8 cellular contexts compared by ENCODE assay signal in the genomic region with DNA sequence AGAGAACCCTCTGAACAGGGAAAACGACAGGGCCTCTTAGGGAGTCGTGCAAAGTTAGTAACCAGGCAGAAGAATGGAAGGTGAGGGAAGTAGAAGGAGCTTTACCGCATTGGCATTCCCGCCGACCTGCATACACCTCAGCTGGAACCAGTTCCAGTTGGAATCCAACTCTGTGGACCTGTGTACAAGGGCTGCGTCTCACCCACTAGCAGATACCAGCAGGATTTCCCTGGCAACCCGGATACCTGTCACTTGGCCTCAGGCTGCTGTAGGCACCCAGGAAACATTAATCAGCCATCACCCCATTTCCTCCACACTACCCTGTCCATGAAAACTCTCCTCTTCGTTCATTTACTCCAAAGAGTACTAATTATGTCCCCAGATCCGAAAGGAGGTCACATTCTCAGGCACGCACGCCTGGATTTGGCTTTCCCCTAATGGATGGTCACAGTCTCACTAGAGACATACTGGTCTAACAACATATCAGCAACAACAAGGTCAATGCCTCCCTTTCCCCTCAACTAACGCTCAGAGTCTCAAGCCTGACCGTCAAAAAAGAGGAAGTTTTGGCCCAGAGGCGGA. TPM values are rescaled to one million over a fixed set of nuclear protein-coding genes. Genes with fewer than 3 reads are reported as not detected.
DNase-seq lines count a peak whose midpoint lies in the region; ATAC-seq, FAIRE-seq and TF ChIP-seq lines count a peak whose summit lies in the region.

No MANE protein-coding gene starts in this region.

- CTCF ChIA-PET in activated CD4-positive, alpha-beta T cell treated with anti-CD3 and anti-CD28 coated beads, Interleukin-2, amount 10 ng/mL, durations not matched to agents 7 days and 5 days (lab: Charles Lee): interaction anchor here (0.6 to 1.2 kb wide), 2 partner anchors 45 to 85 kb away, joined by 3 read pairs; no protein-coding TSS in a partner anchor
- CTCF ChIA-PET in activated CD4-positive, alpha-beta memory T cell treated with anti-CD3 and anti-CD28 coated beads, Interleukin-2, amount 10 ng/mL, durations not matched to agents 7 days and 5 days (lab: Charles Lee): interaction anchor here (0.8 to 4.8 kb wide), 2 partner anchors 39 to 73 kb away, joined by 3 to 33 read pairs; a partner anchor contains a TSS

- H3K36me3 ChIP-seq in keratinocyte (ENCODE audit: control insufficient read depth in 2 of 2, extremely low read depth in 1 of 2, insufficient read depth in 2 of 2, low read length in 2 of 2) (peaks cover 46 to 47% of the 10 kb centered on the region in 2 experiments), thyroid gland (peaks cover 30 to 37% of the 10 kb centered on the region in 2 donors)

- peaks cover 20% of the 10 kb centered on the region for H3K4me1 ChIP-seq in keratinocyte (ENCODE audit: control insufficient read depth, extremely low read depth, insufficient read depth, low read length)
- peaks cover 20 to 25% of the 10 kb centered on the region in 2 donors for H3K4me1 ChIP-seq in thyroid gland

- peak overlapping the region; percentile 92 for H3K4me3 Mint-ChIP-seq in activated CD4-positive, alpha-beta T cell treated with anti-CD3 and anti-CD28 coated beads, Interleukin-2, amount 10 ng/mL, durations not matched to agents 7 days and 5 days
- H3K4me3 Mint-ChIP-seq in activated CD4-positive, alpha-beta memory T cell treated with anti-CD3 and anti-CD28 coated beads, Interleukin-2, amount 10 ng/mL, durations not matched to agents 7 days and 5 days: peak overlapping the region; percentile 94

- TF ChIP-seq POLR2A in thyroid gland (IDR thresholded peaks at IDR 0.05): no peak

- no peaks in the 10 kb centered on the region for H3K9me3 ChIP-seq in keratinocyte (ENCODE audit: control insufficient read depth, low read depth, low read length)
- no peaks in the 10 kb centered on the region for H3K9me3 ChIP-seq in thyroid gland

- peaks cover 35% of the 10 kb centered on the region for H3K36me3 Mint-ChIP-seq in activated CD4-positive, alpha-beta T cell treated with anti-CD3 and anti-CD28 coated beads, Interleukin-2, amount 10 ng/mL, durations not matched to agents 7 days and 5 days (ENCODE audit: low read depth)
- peaks cover 36% of the 10 kb centered on the region for H3K36me3 Mint-ChIP-seq in activated CD4-positive, alpha-beta memory T cell treated with anti-CD3 and anti-CD28 coated beads, Interleukin-2, amount 10 ng/mL, durations not matched to agents 7 days and 5 days (ENCODE audit: low read depth)

- peak overlapping the region; percentile 97 for H3K4me2 ChIP-seq in keratinocyte (ENCODE audit: control insufficient read depth, extremely low read depth, insufficient read depth, low read depth, low read length)

- H3K27ac Mint-ChIP-seq in activated CD4-positive, alpha-beta T cell treated with anti-CD3 and anti-CD28 coated beads, Interleukin-2, amount 10 ng/mL, durations not matched to agents 7 days and 5 days: peak overlapping the region; percentile 100
- H3K27ac Mint-ChIP-seq in activated CD4-positive, alpha-beta memory T cell treated with anti-CD3 and anti-CD28 coated beads, Interleukin-2, amount 10 ng/mL, durations not matched to agents 7 days and 5 days: peak overlapping the region; percentile 98

- dilution Hi-C loops in keratinocyte (cut with MboI; ENCODE audit: extremely low pct_ligation_motif_present, low sequenced_read_pairs): no loop called here

- intact Hi-C loops in thyroid gland (cut with DNase I): loop anchor here (5.0 kb wide), 2 partner anchors 36 to 181 kb away; a partner anchor contains a TSS

- in situ Hi-C loops in GM13977 (cut with MboI; ENCODE audit: low pct_unique_long_range_greater_than_20kb, low sequenced_read_pairs, unreplicated experiment): no loop called here

- TF ChIP-seq CTCF in keratinocyte (optimal IDR thresholded peaks at IDR 0.05 in 1 of 3, IDR thresholded peaks at IDR 0.05 in 1 of 3, conservative IDR thresholded peaks at IDR 0.05 in 1 of 3; ENCODE audit: extremely low read depth in 1 of 3, insufficient read depth in 2 of 3, low read length in 3 of 3) (no peak), thyroid gland (IDR thresholded peaks at IDR 0.05) (no peak), GM13977 (IDR thresholded peaks at IDR 0.05; ENCODE audit: extremely low read depth, insufficient read depth, missing control alignments) (no peak)

- H3K9me3 Mint-ChIP-seq in activated CD4-positive, alpha-beta T cell treated with anti-CD3 and anti-CD28 coated beads, Interleukin-2, amount 10 ng/mL, durations not matched to agents 7 days and 5 days: no peaks in the 10 kb centered on the region
- H3K9me3 Mint-ChIP-seq in activated CD4-positive, alpha-beta memory T cell treated with anti-CD3 and anti-CD28 coated beads, Interleukin-2, amount 10 ng/mL, durations not matched to agents 7 days and 5 days: no peaks in the 10 kb centered on the region

- POLR2A ChIA-PET in activated CD4-positive, alpha-beta T cell treated with anti-CD3 and anti-CD28 coated beads, Interleukin-2, amount 10 ng/mL, durations not matched to agents 7 days and 5 days (lab: Charles Lee): no interaction called here
- POLR2A ChIA-PET in activated CD4-positive, alpha-beta memory T cell treated with anti-CD3 and anti-CD28 coated beads, Interleukin-2, amount 10 ng/mL, durations not matched to agents 7 days and 5 days (lab: Charles Lee): interaction anchor here (0.8 to 10.3 kb wide), 8 partner anchors 10 to 250 kb away, joined by 3 to 124 read pairs (median 6); a partner anchor contains a TSS

- H3K9ac ChIP-seq in keratinocyte (ENCODE audit: control insufficient read depth, extremely low read depth, insufficient read depth, low read length): peak overlapping the region; percentile 99

- peak overlapping the region; percentile 95 for H2AFZ ChIP-seq in keratinocyte (ENCODE audit: control insufficient read depth, low read length)

- peaks cover 60% of the 10 kb centered on the region for H3K79me2 ChIP-seq in keratinocyte (ENCODE audit: control insufficient read depth, insufficient read depth, low read length)

- no peak for FAIRE-seq in keratinocyte (lab: Jason Lieb, UNC)

- H3K27me3 ChIP-seq in keratinocyte (ENCODE audit: control insufficient read depth, extremely low read depth, insufficient read depth, low read length) (no peaks in the 10 kb centered on the region), thyroid gland (no peaks in the 10 kb centered on the region)

- no peak for DNase-seq in activated CD4-positive, alpha-beta T cell treated with anti-CD3 and anti-CD28 coated beads, Interleukin-2, amount 10 ng/mL, durations not matched to agents 7 days and 5 days
- DNase-seq in activated CD4-positive, alpha-beta T cell treated with anti-CD3 and anti-CD28 coated beads, Interleukin-2, amount 50 U/mL, for 48 hours: no peak
- no peak for DNase-seq in activated CD4-positive, alpha-beta memory T cell treated with anti-CD3 and anti-CD28 coated beads, Interleukin-2, amount 10 ng/mL, durations not matched to agents 7 days and 5 days
- DNase-seq in keratinocyte (ENCODE audit: low read depth, low spot score) (no peak), thyroid gland (no peak), GM13977 (ENCODE audit: low spot score) (no peak)

- 31 to 32% methylated on average over 13 to 14 of the region's 14 CpGs for WGBS in thyroid gland, 2 donors

- peak overlapping the region; percentile 98 for H3K27ac ChIP-seq in keratinocyte (ENCODE audit: control insufficient read depth, insufficient read depth, low read length)
- H3K27ac ChIP-seq in thyroid gland: peak overlapping the region; percentile 82 to 98 (median 93)

- peaks cover 65% of the 10 kb centered on the region for H3K4me1 Mint-ChIP-seq in activated CD4-positive, alpha-beta T cell treated with anti-CD3 and anti-CD28 coated beads, Interleukin-2, amount 10 ng/mL, durations not matched to agents 7 days and 5 days
- peaks cover 54% of the 10 kb centered on the region for H3K4me1 Mint-ChIP-seq in activated CD4-positive, alpha-beta memory T cell treated with anti-CD3 and anti-CD28 coated beads, Interleukin-2, amount 10 ng/mL, durations not matched to agents 7 days and 5 days

- ATAC-seq in GM21360 (IDR thresholded peaks at IDR 0.05; ENCODE audit: unreplicated experiment): no peak
- ATAC-seq in HG02763 (IDR thresholded peaks at IDR 0.05; ENCODE audit: unreplicated experiment): no peak

- H3K4me3 ChIP-seq in keratinocyte (ENCODE audit: control insufficient read depth in 2 of 3, extremely low read depth in 1 of 3, insufficient read depth in 2 of 3, low read depth in 1 of 3, low read length in 3 of 3): peak overlapping the region; percentile 92 to 99 (median 94)
- H3K4me3 ChIP-seq in thyroid gland (replicated peaks in 1 of 3): peak overlapping the region; percentile 76 to 90 (median 77)

- H4K20me1 ChIP-seq in keratinocyte (ENCODE audit: control insufficient read depth, extremely low read depth, insufficient read depth, low read length): peaks cover 5% of the 10 kb centered on the region

- H3K27me3 Mint-ChIP-seq in activated CD4-positive, alpha-beta T cell treated with anti-CD3 and anti-CD28 coated beads, Interleukin-2, amount 10 ng/mL, durations not matched to agents 7 days and 5 days: no peaks in the 10 kb centered on the region
- no peaks in the 10 kb centered on the region for H3K27me3 Mint-ChIP-seq in activated CD4-positive, alpha-beta memory T cell treated with anti-CD3 and anti-CD28 coated beads, Interleukin-2, amount 10 ng/mL, durations not matched to agents 7 days and 5 days

- H3K9me1 ChIP-seq in keratinocyte (ENCODE audit: control insufficient read depth, extremely low read depth, insufficient read depth, low read length): no peaks in the 10 kb centered on the region

RNA-seq across cellular contexts. Expression of a gene that starts 0.8 kb away (rescaled TPM):
- total RNA-seq in activated CD4-positive, alpha-beta T cell treated with anti-CD3 and anti-CD28 coated beads, Interleukin-2, amount 10 ng/mL, durations not matched to agents 7 days and 5 days: 100 to 1,000 TPM in 1 of 2 experiments, 10 to 100 TPM in 1; 88.1 to 103 TPM
- 10 to 100 TPM; 82.0 to 85.7 TPM for total RNA-seq in activated CD4-positive, alpha-beta memory T cell treated with anti-CD3 and anti-CD28 coated beads, Interleukin-2, amount 10 ng/mL, durations not matched to agents 7 days and 5 days
- polyA plus RNA-seq in keratinocyte: 51.0 to 79.9 TPM (median 55.2 TPM) in 3 replicates
- polyA plus RNA-seq in keratinocyte (2011; ENCODE audit: low read depth): 39.7 TPM
- polyA plus RNA-seq in keratinocyte (2011; cell fraction: cytosol; rRNA removed): 35.1 and 48.3 TPM in 2 replicates
- polyA plus RNA-seq in keratinocyte (2011; cell fraction: nucleus; rRNA removed): 118 and 129 TPM in 2 replicates
- polyA plus RNA-seq in keratinocyte (2012; ENCODE audit: low replicate concordance): 55.3 and 67.5 TPM in 2 replicates
- polyA minus RNA-seq in keratinocyte: 75.8 to 109 TPM (median 82.7 TPM) in 3 replicates
- polyA minus RNA-seq in keratinocyte (2011; cell fraction: cytosol; rRNA and poly(A)+ RNA removed): 41.2 TPM
- polyA minus RNA-seq in keratinocyte (2011; cell fraction: nucleus; rRNA and poly(A)+ RNA removed): 55.5 and 67.6 TPM in 2 replicates
- 100 to 1,000 TPM; 145 to 194 (median 160) TPM for total RNA-seq in thyroid gland

RNA-seq across cellular contexts. Expression of a gene that starts 10.4 kb away (rescaled TPM):
- total RNA-seq in activated CD4-positive, alpha-beta T cell treated with anti-CD3 and anti-CD28 coated beads, Interleukin-2, amount 10 ng/mL, durations not matched to agents 7 days and 5 days: 1 to 10 TPM; 1.8 to 2.2 TPM
- 1 to 10 TPM in 1 of 2 experiments, under 1 TPM in 1; 0.91 to 1.2 TPM for total RNA-seq in activated CD4-positive, alpha-beta memory T cell treated with anti-CD3 and anti-CD28 coated beads, Interleukin-2, amount 10 ng/mL, durations not matched to agents 7 days and 5 days
- polyA plus RNA-seq in keratinocyte: 28.1 to 32.9 TPM (median 32.6 TPM) in 3 replicates
- polyA plus RNA-seq in keratinocyte (2011; ENCODE audit: low read depth): 15.0 TPM
- polyA plus RNA-seq in keratinocyte (2011; cell fraction: cytosol; rRNA removed): 15.6 and 31.4 TPM in 2 replicates
- 22.3 and 30.1 TPM in 2 replicates for polyA plus RNA-seq in keratinocyte (2011; cell fraction: nucleus; rRNA removed)
- polyA plus RNA-seq in keratinocyte (2012; ENCODE audit: low replicate concordance): 28.0 and 53.4 TPM in 2 replicates
- 15.2 to 37.6 TPM (median 20.1 TPM) in 3 replicates for polyA minus RNA-seq in keratinocyte
- 55.4 TPM for polyA minus RNA-seq in keratinocyte (2011; cell fraction: cytosol; rRNA and poly(A)+ RNA removed)
- 13.3 and 14.3 TPM in 2 replicates for polyA minus RNA-seq in keratinocyte (2011; cell fraction: nucleus; rRNA and poly(A)+ RNA removed)
- 10 to 100 TPM; 43.6 to 71.6 (median 54.2) TPM for total RNA-seq in thyroid gland

RNA-seq across cellular contexts. Expression of a gene that starts 38.9 kb away (rescaled TPM):
- 100 to 1,000 TPM; 156 to 166 TPM for total RNA-seq in activated CD4-positive, alpha-beta T cell treated with anti-CD3 and anti-CD28 coated beads, Interleukin-2, amount 10 ng/mL, durations not matched to agents 7 days and 5 days
- 100 to 1,000 TPM; 159 to 163 TPM for total RNA-seq in activated CD4-positive, alpha-beta memory T cell treated with anti-CD3 and anti-CD28 coated beads, Interleukin-2, amount 10 ng/mL, durations not matched to agents 7 days and 5 days
- 34.9 to 50.5 TPM (median 45.0 TPM) in 3 replicates for polyA plus RNA-seq in keratinocyte
- polyA plus RNA-seq in keratinocyte (2011; ENCODE audit: low read depth): 19.0 TPM
- 24.3 and 24.8 TPM in 2 replicates for polyA plus RNA-seq in keratinocyte (2011; cell fraction: cytosol; rRNA removed)
- polyA plus RNA-seq in keratinocyte (2011; cell fraction: nucleus; rRNA removed): 60.4 and 68.2 TPM in 2 replicates
- 42.5 and 55.8 TPM in 2 replicates for polyA plus RNA-seq in keratinocyte (2012; ENCODE audit: low replicate concordance)
- polyA minus RNA-seq in keratinocyte: 22.4 to 33.0 TPM (median 23.0 TPM) in 3 replicates
- 26.9 TPM for polyA minus RNA-seq in keratinocyte (2011; cell fraction: cytosol; rRNA and poly(A)+ RNA removed)
- 11.2 and 18.9 TPM in 2 replicates for polyA minus RNA-seq in keratinocyte (2011; cell fraction: nucleus; rRNA and poly(A)+ RNA removed)
- total RNA-seq in thyroid gland: 10 to 100 TPM; 10.6 to 19.3 (median 12.9) TPM

Comparison
In these comparisons a context has a peak if more than half of its experiments do, and no peak if none do; other contexts are left out.
1. RNA of a gene that starts 10.4 kb away (total RNA-seq): 43.6 to 71.6 TPM in thyroid gland; 1.8 to 2.2 TPM in activated CD4-positive, alpha-beta T cell treated with anti-CD3 and anti-CD28 coated beads, Interleukin-2, amount 10 ng/mL, durations not matched to agents 7 days and 5 days and 0.91 to 1.2 TPM in activated CD4-positive, alpha-beta memory T cell treated with anti-CD3 and anti-CD28 coated beads, Interleukin-2, amount 10 ng/mL, durations not matched to agents 7 days and 5 days; every median in the first group is over 10 times any median in the second.
2. RNA of a gene that starts 38.9 kb away (total RNA-seq): 156 to 166 TPM in activated CD4-positive, alpha-beta T cell treated with anti-CD3 and anti-CD28 coated beads, Interleukin-2, amount 10 ng/mL, durations not matched to agents 7 days and 5 days and 159 to 163 TPM in activated CD4-positive, alpha-beta memory T cell treated with anti-CD3 and anti-CD28 coated beads, Interleukin-2, amount 10 ng/mL, durations not matched to agents 7 days and 5 days; 10.6 to 19.3 TPM in thyroid gland; every median in the first group is over 4 times any median in the second.